Comparison of ENCODE assay signal across 23 cellular contexts in genomic region chr2:198900141-198900540, GRCh38.
DNase-seq lines count a peak whose midpoint lies in the region; ATAC-seq, FAIRE-seq and TF ChIP-seq lines count a peak whose summit lies in the region.
"Had no signal": no experiment of that assay in that cellular context is flagged by ENCODE, and none has a peak within 500 bp of the region (broad histone marks: within the 10 kb centered on the region; RNA-seq: fewer than 3 reads in every experiment).

No MANE protein-coding gene starts in this region.

- no peak overlapping the region for H3K4me3 Mint-ChIP-seq in type B pancreatic cell
- H3K4me3 Mint-ChIP-seq: CD14-positive monocyte; CD4-positive, alpha-beta memory T cell; CD4-positive, CD25-positive, alpha-beta regulatory T cell; CD8-positive, alpha-beta memory T cell had no signal

- POLR2A ChIA-PET in OCI-LY7 (lab: Charles Lee): interaction anchor here (0.7 kb wide), 1 partner anchor 12 kb away, joined by 3 read pairs; no protein-coding TSS in a partner anchor
- POLR2A ChIA-PET in H1 (lab: Charles Lee; ENCODE audit: partially characterized antibody): no interaction called here

- no peaks in the 10 kb centered on the region for H3K9me2 ChIP-seq in OCI-LY7 (ENCODE audit: insufficient read depth, low read length)

- no peak for FAIRE-seq in H1 (lab: Jason Lieb, UNC)
- FAIRE-seq: GM12892, GM18507 had no signal

- H2AFZ ChIP-seq in OCI-LY7 (ENCODE audit: low read length) (peak overlapping the region; percentile 14; the same call in 1 of the 2 replicates), H1 (ENCODE audit: low read length) (no peak overlapping the region; the same call in 1 of the 2 replicates)

- H2BK20ac ChIP-seq in H1 (ENCODE audit: low read length): 0 out of 2 replicates have a peak overlapping the region, but pooled peaks have one; percentile 34

- no peak overlapping the region for H3K56ac ChIP-seq in H1 (replicated peaks; ENCODE audit: insufficient read length, low read depth, low read length)

- no peak overlapping the region for H2BK12ac ChIP-seq in H1 (ENCODE audit: low read depth, low read length)

- ATAC-seq in HG02981 (IDR thresholded peaks at IDR 0.05; ENCODE audit: unreplicated experiment): peak; percentile 49

- CTCF ChIA-PET in OCI-LY7 (lab: Charles Lee; ENCODE audit: unreplicated experiment): no interaction called here
- CTCF ChIA-PET in H1 (lab: Charles Lee; ENCODE audit: partially characterized antibody): interaction anchor here (0.6 to 1.3 kb wide), 3 partner anchors 98 to 371 kb away, joined by 3 to 5 read pairs (median 4); no protein-coding TSS in a partner anchor

- intact Hi-C loops in OCI-LY7 (cut with micrococcal nuclease; ENCODE audit: unreplicated experiment): no loop called here

- H3K27ac ChIP-seq in OCI-LY7 (ENCODE audit: low read depth, low read length, poor library complexity, severe bottlenecking) (no peak overlapping the region), H1 (ENCODE audit: low read depth, low read length) (no peak overlapping the region)
- H3K27ac ChIP-seq: BLaER1 had no signal

- TF ChIP-seq EP300 in H1 (IDR thresholded peaks at IDR 0.05; ENCODE audit: borderline replicate concordance in 1 of 2, low read depth in 2 of 2, low read length in 2 of 2): no peak

- DNase-seq in OCI-LY7 (ENCODE audit: low spot score): no peak
- DNase-seq in H1 (ENCODE audit: low read depth in 1 of 2, low spot score in 2 of 2): no peak
- no peak for DNase-seq in type B pancreatic cell (ENCODE audit: extremely low spot score, unreplicated experiment)
- DNase-seq in NCI-H774 (lab: John Stamatoyannopoulos, UW): no peak
- DNase-seq in activated CD4-positive, alpha-beta T cell treated with anti-CD3 and anti-CD28 coated beads, Interleukin-2, amount 50 U/mL, for 1 hour: no peak
- DNase-seq: 8988T; ACHN; BE2C; C1 segment of cervical spinal cord; CD4-positive, alpha-beta memory T cell; CD4-positive, CD25-positive, alpha-beta regulatory T cell; CD8-positive, alpha-beta memory T cell; COR-L47; DMS 273 treated with DMSO at 0.1 percent for 48 hours; DMS153; DMS53; DMS79 treated with DMSO at 0.1 percent for 48 hours; GF-D8 had no signal

- H3K14ac ChIP-seq in H1 (ENCODE audit: insufficient read length): no peak overlapping the region

- H4K8ac ChIP-seq in H1 (ENCODE audit: extremely low read depth, insufficient read depth, low read length): no peak overlapping the region

- H3K27me3 Mint-ChIP-seq in type B pancreatic cell: no peaks in the 10 kb centered on the region
- H3K27me3 Mint-ChIP-seq: CD4-positive, alpha-beta memory T cell; CD4-positive, CD25-positive, alpha-beta regulatory T cell had no signal

- H3K9me3 ChIP-seq in OCI-LY7 (ENCODE audit: low read length) (peaks cover 7% of the 10 kb centered on the region; the same call in 1 of the 2 replicates), H1 (ENCODE audit: insufficient read depth in 2 of 2, low read depth in 1 of 2, low read length in 1 of 2) (no peaks in the 10 kb centered on the region)
- H3K9me3 ChIP-seq: BE2C, BLaER1 had no signal

- H2BK15ac ChIP-seq in H1 (ENCODE audit: low read length): no peak overlapping the region

- H4K91ac ChIP-seq in H1 (replicated peaks; ENCODE audit: insufficient read length, low read length): no peak overlapping the region

- H3K4me2 ChIP-seq in OCI-LY7 (ENCODE audit: low read length) (no peak overlapping the region), H1 (ENCODE audit: insufficient read depth in 1 of 2, low read depth in 2 of 2, low read length in 2 of 2) (no peak overlapping the region)
- H3K4me2 ChIP-seq: BLaER1 had no signal

- H3K27me3 ChIP-seq in H1 (replicated peaks in 1 of 4; ENCODE audit: control insufficient read depth in 3 of 4, extremely low read depth in 1 of 4, insufficient read depth in 3 of 4, low read length in 3 of 4): no peaks in the 10 kb centered on the region
- H3K27me3 ChIP-seq: BE2C, BLaER1 had no signal

- H4K20me1 ChIP-seq in OCI-LY7 (ENCODE audit: insufficient read depth, low read length) (no peaks in the 10 kb centered on the region), H1 (replicated peaks in 1 of 2; ENCODE audit: control insufficient read depth in 1 of 2, insufficient read depth in 2 of 2, low read length in 2 of 2) (no peaks in the 10 kb centered on the region)
- H4K20me1 ChIP-seq: BLaER1 had no signal

- H3K4me1 Mint-ChIP-seq in type B pancreatic cell (ENCODE audit: unreplicated experiment): no peaks in the 10 kb centered on the region
- H3K4me1 Mint-ChIP-seq: CD14-positive monocyte; CD4-positive, alpha-beta memory T cell; CD4-positive, CD25-positive, alpha-beta regulatory T cell; CD8-positive, alpha-beta memory T cell had no signal

- 94% methylated on average over 3 of the region's 3 CpGs; no CpG with 5 or more reads in 1 of the 2 experiments for WGBS in H1 (ENCODE audit: extremely low coverage in 1 of 2, insufficient coverage in 1 of 2, insufficient read length in 1 of 2, insufficient replicate concordance in 2 of 2, low coverage in 1 of 2, low lambda C conversion rate in 2 of 2, missing lambda C conversion rate in 1 of 2), 2 experiments

- H3K4me3 ChIP-seq in OCI-LY7 (ENCODE audit: low read depth, low read length, poor library complexity, severe bottlenecking) (no peak overlapping the region), H1 (ENCODE audit: extremely low read depth in 1 of 4, insufficient read depth in 2 of 4, low read depth in 3 of 4, low read length in 4 of 4) (no peak overlapping the region)
- H3K4me3 ChIP-seq: BLaER1 had no signal

- H3K23me2 ChIP-seq in H1 (ENCODE audit: low read depth, low read length): no peaks in the 10 kb centered on the region

- no peak overlapping the region for H4K5ac ChIP-seq in H1 (ENCODE audit: insufficient read length, low read depth, low read length)

- no peak overlapping the region for H2BK120ac ChIP-seq in H1 (replicated peaks; ENCODE audit: low read depth, low read length)

- no peaks in the 10 kb centered on the region for H3K79me2 ChIP-seq in OCI-LY7 (ENCODE audit: insufficient read depth, low read depth, low read length)
- H3K79me2 ChIP-seq in H1 (ENCODE audit: control insufficient read depth in 1 of 2, insufficient read depth in 2 of 2, low read length in 2 of 2): no peaks in the 10 kb centered on the region

- peak overlapping the region; percentile 69 for H3K4ac ChIP-seq in H1 (replicated peaks; ENCODE audit: insufficient read length, low read depth, low read length)

- H3K36me3 Mint-ChIP-seq in type B pancreatic cell: no peaks in the 10 kb centered on the region
- H3K36me3 Mint-ChIP-seq: CD14-positive monocyte; CD4-positive, alpha-beta memory T cell; CD4-positive, CD25-positive, alpha-beta regulatory T cell; CD8-positive, alpha-beta memory T cell had no signal

- no peak for TF ChIP-seq POLR2A in H1 (IDR thresholded peaks at IDR 0.05; ENCODE audit: control extremely low read depth in 1 of 2, low read depth in 2 of 2, low read length in 2 of 2)

- H3K18ac ChIP-seq in H1 (ENCODE audit: extremely low read depth, low read length): no peak overlapping the region

- no peaks in the 10 kb centered on the region for H3K36me3 ChIP-seq in OCI-LY7 (ENCODE audit: insufficient read depth, low read length)
- H3K36me3 ChIP-seq in H1 (ENCODE audit: control insufficient read depth in 2 of 4, insufficient read depth in 4 of 4, low read length in 3 of 4): no peaks in the 10 kb centered on the region
- H3K36me3 ChIP-seq: BE2C, BLaER1 had no signal

- H3K9ac ChIP-seq in H1 (replicated peaks in 1 of 4; ENCODE audit: extremely low read depth in 1 of 4, low read depth in 3 of 4, low read length in 3 of 4): no peak overlapping the region
- H3K9ac ChIP-seq: BLaER1 had no signal

- H2BK5ac ChIP-seq in H1 (ENCODE audit: low read depth, low read length): no peak overlapping the region

- H3K27ac Mint-ChIP-seq in type B pancreatic cell: no peak overlapping the region
- H3K27ac Mint-ChIP-seq: CD14-positive monocyte; CD4-positive, alpha-beta memory T cell; CD4-positive, CD25-positive, alpha-beta regulatory T cell; CD8-positive, alpha-beta memory T cell had no signal

- H3K9me3 Mint-ChIP-seq in type B pancreatic cell: no peaks in the 10 kb centered on the region

- TF ChIP-seq RAD21 in H1 (IDR thresholded peaks at IDR 0.05 in 1 of 2, conservative IDR thresholded peaks at IDR 0.05 in 1 of 2; ENCODE audit: low read depth in 2 of 2, low read length in 2 of 2): no peak

- H3K23ac ChIP-seq in H1 (ENCODE audit: insufficient read length): no peak overlapping the region

- TF ChIP-seq CTCF in OCI-LY7 (conservative IDR thresholded peaks at IDR 0.05; ENCODE audit: low read length) (no peak; the same call in 1 of the 2 replicates), H1 (IDR thresholded peaks at IDR 0.05; ENCODE audit: control extremely low read depth in 1 of 3, insufficient read depth in 1 of 3, low read depth in 1 of 3, low read length in 3 of 3) (no peak), type B pancreatic cell (conservative IDR thresholded peaks at IDR 0.05) (no peak)

- H3K4me1 ChIP-seq in OCI-LY7 (ENCODE audit: insufficient read depth, low read length, poor library complexity, severe bottlenecking): no peaks in the 10 kb centered on the region
- H3K4me1 ChIP-seq in H1 (replicated peaks in 1 of 4; ENCODE audit: control insufficient read depth in 3 of 4, insufficient read depth in 4 of 4, low read length in 3 of 4): no peaks in the 10 kb centered on the region
- H3K4me1 ChIP-seq: BE2C, BLaER1 had no signal

- no TSS peak for BruUV-seq in OCI-LY7 (replicated peaks; lab: Mats Ljungman, UMichigan)

- no peaks in the 10 kb centered on the region for H3K79me1 ChIP-seq in H1 (ENCODE audit: low read depth, low read length)

- H2AK5ac ChIP-seq in H1 (ENCODE audit: low read depth, low read length): no peak overlapping the region

TF ChIP-seq in H1, 55 proteins besides CTCF, POLR2A, EP300 and RAD21:
- no peak for TF ChIP-seq SUZ12 (IDR thresholded peaks at IDR 0.05; ENCODE audit: low read length)
- TF ChIP-seq SP1 (IDR thresholded peaks at IDR 0.05; ENCODE audit: low read depth, low read length): no peak
- no peak for TF ChIP-seq SIN3A (conservative IDR thresholded peaks at IDR 0.05 in 1 of 2, IDR thresholded peaks at IDR 0.05 in 1 of 2; ENCODE audit: low read depth in 1 of 2, low read length in 2 of 2)
- TF ChIP-seq KDM1A (IDR thresholded peaks at IDR 0.05; ENCODE audit: borderline replicate concordance, low read length): no peak
- TF ChIP-seq HDAC2 (IDR thresholded peaks at IDR 0.05; ENCODE audit: borderline replicate concordance in 1 of 2, low read depth in 2 of 2, low read length in 2 of 2): no peak
- no peak for TF ChIP-seq TEAD4 (IDR thresholded peaks at IDR 0.05; ENCODE audit: low read depth, low read length)
- TF ChIP-seq KDM5A (IDR thresholded peaks at IDR 0.05; ENCODE audit: low read length): no peak
